7 cellular contexts compared by ENCODE assay signal in genomic region chr11:6611092-6612007, GRCh38. TPM values are rescaled to one million over a fixed set of nuclear protein-coding genes. Genes with fewer than 3 reads are reported as not detected.
A peak's percentile ranks its signal among the peaks of the same experiment; 100 is the strongest.
DNase-seq lines count a peak whose midpoint lies in the region; ATAC-seq, FAIRE-seq and TF ChIP-seq lines count a peak whose summit lies in the region.

No MANE protein-coding gene starts in this region.

- no peaks in the 10 kb centered on the region for H3K9me3 Mint-ChIP-seq in stimulated activated memory B cell treated with anti-CD40 and anti-IgM and Interleukin-4, amounts not matched to agents 10 μg/mL and 1 μg/mL and 100 μg/mL, for 72 hours

- intact Hi-C loops in body of pancreas (cut with DNase I), result no loop called here
- intact Hi-C loops in kidney (cut with DNase I), result no loop called here

- FAIRE-seq in kidney (lab: Jason Lieb, UNC), result no peak

- H3K27me3 Mint-ChIP-seq in stimulated activated memory B cell treated with anti-CD40 and anti-IgM and Interleukin-4, amounts not matched to agents 10 μg/mL and 1 μg/mL and 100 μg/mL, for 72 hours, result no peaks in the 10 kb centered on the region

- H3K4me1 Mint-ChIP-seq in stimulated activated memory B cell treated with anti-CD40 and anti-IgM and Interleukin-4, amounts not matched to agents 10 μg/mL and 1 μg/mL and 100 μg/mL, for 72 hours, result peaks cover 44% of the 10 kb centered on the region

- peak overlapping the region; percentile 47 to 49 for H3K4me3 ChIP-seq in body of pancreas
- peak overlapping the region; percentile 76 to 78 for H3K4me3 ChIP-seq in kidney (ENCODE audit: low read length in 2 of 2)

- H3K4me3 Mint-ChIP-seq in stimulated activated memory B cell treated with anti-CD40 and anti-IgM and Interleukin-4, amounts not matched to agents 10 μg/mL and 1 μg/mL and 100 μg/mL, for 72 hours, result peak overlapping the region; percentile 82

- peaks cover 39% of the 10 kb centered on the region for H3K4me1 ChIP-seq in body of pancreas
- H3K4me1 ChIP-seq in kidney (ENCODE audit: control insufficient read depth in 1 of 2, insufficient read depth in 1 of 2, low read depth in 1 of 2, low read length in 2 of 2), result peaks cover 26 to 28% of the 10 kb centered on the region in 2 donors

- 6 to 9% methylated on average over 33 to 39 of the region's 45 CpGs for WGBS in body of pancreas, 2 donors

- H3K9ac ChIP-seq in kidney (ENCODE audit: low read length in 2 of 2), result peak overlapping the region; percentile 68 to 82

- H3K27ac ChIP-seq in body of pancreas, result peak overlapping the region; percentile 97 to 99 (median 99)
- peak overlapping the region; percentile 69 to 85 for H3K27ac ChIP-seq in kidney (ENCODE audit: low read depth in 2 of 2, low read length in 2 of 2)

- peak in 2 of 3 donors; percentile 4 to 9 for TF ChIP-seq POLR2A in body of pancreas (IDR thresholded peaks at IDR 0.05)

- peaks cover 36% of the 10 kb centered on the region for H3K36me3 Mint-ChIP-seq in stimulated activated memory B cell treated with anti-CD40 and anti-IgM and Interleukin-4, amounts not matched to agents 10 μg/mL and 1 μg/mL and 100 μg/mL, for 72 hours

- TF ChIP-seq CTCF in body of pancreas (IDR thresholded peaks at IDR 0.05) (no peak), kidney (IDR thresholded peaks at IDR 0.05; ENCODE audit: borderline replicate concordance, extremely low read depth, insufficient read depth) (no peak)

- H3K27me3 ChIP-seq in body of pancreas, result no peaks in the 10 kb centered on the region

- ATAC-seq in GM18520 (IDR thresholded peaks at IDR 0.05; ENCODE audit: unreplicated experiment), result peak; percentile 11
- peak; percentile 10 for ATAC-seq in HG02588 (IDR thresholded peaks at IDR 0.05; ENCODE audit: unreplicated experiment)
- ATAC-seq in body of pancreas, result peak; percentile 2
- peak; percentile 47 for ATAC-seq in stimulated activated memory B cell treated with anti-CD40 and anti-IgM and Interleukin-4, amounts not matched to agents 10 μg/mL and 1 μg/mL and 100 μg/mL, for 72 hours

- no peaks in the 10 kb centered on the region for H3K9me3 ChIP-seq in body of pancreas
- H3K9me3 ChIP-seq in kidney (ENCODE audit: control insufficient read depth in 1 of 2, low read length in 2 of 2), result no peaks in the 10 kb centered on the region

- no peak overlapping the region for H3K27ac Mint-ChIP-seq in stimulated activated memory B cell treated with anti-CD40 and anti-IgM and Interleukin-4, amounts not matched to agents 10 μg/mL and 1 μg/mL and 100 μg/mL, for 72 hours

- peak; percentile 43 for DNase-seq in OCI-M1 (lab: John Stamatoyannopoulos, UW)
- DNase-seq in body of pancreas, result peak; percentile 34 to 59 (median 42)
- peak; percentile 91 for DNase-seq in kidney
- no peak for DNase-seq in midbrain (lab: John Stamatoyannopoulos, UW)

- peaks cover 0 to 23% of the 10 kb centered on the region in 2 donors for H3K36me3 ChIP-seq in body of pancreas (replicated peaks in 1 of 2; ENCODE audit: insufficient read depth in 1 of 2, low read depth in 2 of 2)
- peaks cover 34 to 52% of the 10 kb centered on the region in 2 donors for H3K36me3 ChIP-seq in kidney (ENCODE audit: control insufficient read depth in 1 of 2, insufficient read depth in 2 of 2, low read length in 2 of 2)

RNA-seq across cellular contexts. Expression of gene TAF10, which starts 0.7 kb away (rescaled TPM):
- total RNA-seq in body of pancreas (100 to 1,000 TPM; 115 to 215 TPM), kidney (136 TPM)
- 250 TPM for polyA plus RNA-seq in kidney (ENCODE audit: insufficient read depth, low read depth, low replicate concordance)

RNA-seq across cellular contexts. Expression of gene ILK, which starts 7.8 kb away (rescaled TPM):
- total RNA-seq in body of pancreas (100 to 1,000 TPM in 1 of 2 donors, 10 to 100 TPM in 1; 82.8 to 137 TPM), kidney (170 TPM)
- polyA plus RNA-seq in kidney (ENCODE audit: insufficient read depth, low read depth, low replicate concordance), result 149 TPM

RNA-seq across cellular contexts. Expression of gene TPP1, which starts 7.9 kb away (rescaled TPM):
- total RNA-seq in body of pancreas (10 to 100 TPM; 20.8 TPM), kidney (84.2 TPM)
- 115 TPM for polyA plus RNA-seq in kidney (ENCODE audit: insufficient read depth, low read depth, low replicate concordance)

RNA-seq across cellular contexts. Expression of gene RRP8, which starts 7.9 kb away (rescaled TPM):
- total RNA-seq in body of pancreas (1 to 10 TPM; 5.4 to 8.9 TPM), kidney (23.4 TPM)
- 29.8 TPM for polyA plus RNA-seq in kidney (ENCODE audit: insufficient read depth, low read depth, low replicate concordance)

RNA-seq across cellular contexts. Expression of gene DCHS1, which starts 44.3 kb away (rescaled TPM):
- total RNA-seq in body of pancreas (10 to 100 TPM in 1 of 2 donors, 1 to 10 TPM in 1; 6.0 to 10.9 TPM), kidney (17.0 TPM)
- 2.4 TPM for polyA plus RNA-seq in kidney (ENCODE audit: insufficient read depth, low read depth, low replicate concordance)
